ENCODE assay signal across 18 cellular contexts in the genomic region with DNA sequence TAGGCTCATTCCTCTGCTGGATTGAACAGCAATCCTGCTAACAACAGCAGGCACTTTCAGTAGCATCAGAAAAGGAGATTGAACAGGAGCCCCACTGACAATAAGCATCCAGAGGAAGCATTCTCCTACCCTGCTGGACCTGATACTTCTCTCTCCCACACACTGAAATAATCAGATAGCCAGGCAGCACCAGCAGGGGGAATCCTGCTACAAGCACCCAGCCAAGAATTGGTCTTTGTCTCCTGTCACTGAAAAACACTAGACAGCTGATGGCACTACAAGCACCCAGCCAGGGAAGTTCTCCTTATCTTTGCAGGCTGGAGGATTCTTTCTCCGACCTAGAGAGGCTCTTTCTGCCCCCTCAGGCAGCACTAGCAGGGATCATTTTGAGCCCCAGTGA.
DNase-seq lines count a peak whose midpoint lies in the region; ATAC-seq, FAIRE-seq and TF ChIP-seq lines count a peak whose summit lies in the region.
"Had no signal": no experiment of that assay in that cellular context is flagged by ENCODE, and none has a peak within 500 bp of the region (broad histone marks: within the 10 kb centered on the region; RNA-seq: fewer than 3 reads in every experiment).

No MANE protein-coding gene starts in this region.

- H3K9me3 ChIP-seq in pancreas, result no peaks in the 10 kb centered on the region
- H3K9me3 ChIP-seq in Peyer's patch, result no peaks in the 10 kb centered on the region
- H3K9me3 ChIP-seq: gastroesophageal sphincter, SJCRH30, suprapubic skin had no signal

- H3K27me3 ChIP-seq in pancreas (no peaks in the 10 kb centered on the region), Peyer's patch (no peaks in the 10 kb centered on the region)
- H3K27me3 ChIP-seq: gastroesophageal sphincter, SJCRH30, suprapubic skin had no signal

- H3K36me3 ChIP-seq in pancreas, result no peaks in the 10 kb centered on the region
- no peaks in the 10 kb centered on the region for H3K36me3 ChIP-seq in Peyer's patch
- H3K36me3 ChIP-seq: gastroesophageal sphincter, SJCRH30, suprapubic skin had no signal

- TF ChIP-seq POLR2A in Peyer's patch (IDR thresholded peaks at IDR 0.05), result no peak

- 21 to 30% methylated on average over 1 of the region's 1 CpG for WGBS in pancreas, 2 donors

- intact Hi-C loops in pancreas (cut with DNase I), result no loop called here

- no peak for FAIRE-seq in pancreas (lab: Jason Lieb, UNC)
- FAIRE-seq: H54 had no signal

- peak; percentile 29 for TF ChIP-seq CTCF in choroid plexus epithelial cell (conservative IDR thresholded peaks at IDR 0.05; ENCODE audit: low read depth, low read length)
- TF ChIP-seq CTCF in pancreas (IDR thresholded peaks at IDR 0.05), result no peak
- no peak for TF ChIP-seq CTCF in Peyer's patch (IDR thresholded peaks at IDR 0.05)

- H3K4me3 ChIP-seq in choroid plexus epithelial cell (ENCODE audit: low read depth, low read length), result no peak overlapping the region
- H3K4me3 ChIP-seq in pancreas, result no peak overlapping the region
- H3K4me3 ChIP-seq in Peyer's patch, result no peak overlapping the region
- H3K4me3 ChIP-seq: gastroesophageal sphincter, SJCRH30, smooth muscle cell, suprapubic skin had no signal

- H3K27ac ChIP-seq in pancreas (no peak overlapping the region), Peyer's patch (no peak overlapping the region)
- H3K27ac ChIP-seq: gastroesophageal sphincter, SJCRH30, suprapubic skin had no signal

- peak; percentile 22 for DNase-seq in EH (ENCODE audit: low read depth)
- DNase-seq in HuH-7 (ENCODE audit: low spot score), result peak; percentile 27
- peak; percentile 3 for DNase-seq in choroid plexus epithelial cell (ENCODE audit: low read depth)
- no peak for DNase-seq in left lobe of liver (ENCODE audit: low spot score)
- no peak for DNase-seq in pancreas
- no peak for DNase-seq in Peyer's patch
- DNase-seq: activated gamma-delta T cell; Calu3; immature natural killer cell; naive thymus-derived CD8-positive, alpha-beta T cell; NCI-H1694 treated with DMSO at 0.1 percent for 48 hours had no signal

- H3K4me1 ChIP-seq in pancreas (no peaks in the 10 kb centered on the region), Peyer's patch (no peaks in the 10 kb centered on the region)
- H3K4me1 ChIP-seq: gastroesophageal sphincter, SJCRH30, suprapubic skin had no signal

- peak; percentile 17 for ATAC-seq in left lobe of liver
- ATAC-seq in pancreas, result no peak
- no peak for ATAC-seq in GM21526 (IDR thresholded peaks at IDR 0.05; ENCODE audit: low FRiP score, unreplicated experiment)
- ATAC-seq: activated CD4-positive, CD25-positive, alpha-beta regulatory T cell treated with anti-CD3 and anti-CD28 coated beads, Interleukin-2, amount 50 U/mL, for 24 hours; gastroesophageal sphincter; naive thymus-derived CD8-positive, alpha-beta T cell had no signal

Comparison
In these comparisons a context has a peak if more than half of its experiments do, and no peak if none do; other contexts are left out.
1. DNase-seq: peak in EH (single experiment), HuH-7 (single experiment) and choroid plexus epithelial cell (single experiment); none in left lobe of liver (single experiment), pancreas (0 of 6) and Peyer's patch (0 of 3).